Comparison of ENCODE assay signal across 24 cellular contexts in the genomic region with DNA sequence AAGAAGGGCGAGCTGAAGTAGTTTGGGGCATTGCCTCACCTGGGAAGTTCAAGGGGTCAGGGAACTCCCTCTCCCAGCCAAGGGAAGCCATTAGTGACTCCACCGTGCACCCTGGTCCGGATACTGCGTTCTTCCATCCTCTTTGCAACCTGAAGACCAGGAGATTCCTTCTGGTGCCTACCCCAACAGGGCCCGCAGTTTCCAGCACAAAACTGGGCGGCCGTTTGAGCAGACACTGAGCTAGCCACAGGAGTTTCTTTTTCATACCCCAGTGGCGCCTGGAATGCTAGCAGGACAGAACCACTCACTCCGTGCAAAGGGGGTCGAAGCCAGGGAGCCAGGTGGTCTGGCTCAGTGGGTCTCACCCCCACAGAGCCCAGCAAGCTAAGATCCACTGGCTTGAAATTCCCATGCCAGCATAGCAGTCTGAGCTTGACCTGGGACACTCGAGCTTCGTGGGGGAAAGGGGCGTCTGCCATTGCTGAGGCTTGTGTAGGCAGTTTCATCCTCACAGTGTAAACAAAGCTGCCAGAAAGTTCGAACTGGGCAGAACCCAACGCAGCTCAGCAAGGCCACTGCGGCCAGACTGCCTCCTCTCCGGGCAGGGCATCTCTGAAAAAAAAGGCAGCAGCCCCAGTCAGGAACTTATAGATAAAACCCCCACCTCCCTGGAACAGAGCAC.
"Had no signal": no experiment of that assay in that cellular context is flagged by ENCODE, and none has a peak within 500 bp of the region (broad histone marks: within the 10 kb centered on the region; RNA-seq: fewer than 3 reads in every experiment).

No MANE protein-coding gene starts in this region.

- DNase-seq: activated B cell treated with CpG ODN at 0.5 μM for 24 hours; activated CD4-positive, alpha-beta memory T cell treated with anti-CD3 and anti-CD28 coated beads for 36 hours; activated CD4-positive, alpha-beta T cell treated with anti-CD3 and anti-CD28 coated beads, Interleukin-2, amount 10 ng/mL, durations not matched to agents 24 days and 14 days; activated CD8-positive, alpha-beta memory T cell treated with anti-CD3 and anti-CD28 coated beads, Interleukin-2, amount 10 ng/mL, durations not matched to agents 7 days and 5 days; activated CD8-positive, alpha-beta memory T cell treated with anti-CD3 and anti-CD28 coated beads, Interleukin-2, amount 50 U/mL, for 4 hours; activated CD8-positive, alpha-beta T cell treated with anti-CD3 and anti-CD28 coated beads, Interleukin-2, amount 10 ng/mL, durations not matched to agents 7 days and 5 days; activated effector memory CD4-positive, alpha-beta T cell treated with anti-CD3 and anti-CD28 coated beads, Interleukin-2, amount 50 U/mL, for 16 hours; activated naive CD4-positive, alpha-beta T cell treated with anti-CD3 and anti-CD28 coated beads for 36 hours; activated naive CD8-positive, alpha-beta T cell treated with anti-CD3 and anti-CD28 coated beads, Interleukin-2, amount 10 ng/mL, durations not matched to agents 7 days and 5 days; activated T-cell treated with anti-CD3 and anti-CD28 coated beads, Interleukin-2, amount 50 U/mL, for 1 hour; activated T-cell treated with anti-CD3 and anti-CD28 coated beads, Interleukin-2, amount 50 U/mL, for 48 hours; brain microvascular endothelial cell; dorsolateral prefrontal cortex; effector memory CD4-positive, alpha-beta T cell; endodermal cell; foreskin fibroblast; head of caudate nucleus; T-helper 17 cell; T1000; WERI-Rb-1 had no signal

- H3K27me3 ChIP-seq: brain microvascular endothelial cell had no signal

- H3K27ac ChIP-seq: brain microvascular endothelial cell, coronary artery, dorsolateral prefrontal cortex, WERI-Rb-1 had no signal

- H3K36me3 ChIP-seq: brain microvascular endothelial cell, WERI-Rb-1 had no signal

- H3K4me3 ChIP-seq: coronary artery, dorsolateral prefrontal cortex had no signal

- ATAC-seq: activated CD4-positive, CD25-positive, alpha-beta regulatory T cell treated with anti-CD3 and anti-CD28 coated beads, Interleukin-2, amount 50 U/mL, for 24 hours; activated CD8-positive, alpha-beta memory T cell treated with anti-CD3 and anti-CD28 coated beads, Interleukin-2, amount 10 ng/mL, durations not matched to agents 7 days and 5 days; activated CD8-positive, alpha-beta T cell treated with anti-CD3 and anti-CD28 coated beads, Interleukin-2, amount 10 ng/mL, durations not matched to agents 7 days and 5 days; activated naive CD4-positive, alpha-beta T cell treated with anti-CD3 and anti-CD28 coated beads, Interleukin-2, amount 50 U/mL, for 72 hours; esophagus mucosa; T-helper 17 cell had no signal
